ENCODE assay signal across 10 cellular contexts in the genomic region with DNA sequence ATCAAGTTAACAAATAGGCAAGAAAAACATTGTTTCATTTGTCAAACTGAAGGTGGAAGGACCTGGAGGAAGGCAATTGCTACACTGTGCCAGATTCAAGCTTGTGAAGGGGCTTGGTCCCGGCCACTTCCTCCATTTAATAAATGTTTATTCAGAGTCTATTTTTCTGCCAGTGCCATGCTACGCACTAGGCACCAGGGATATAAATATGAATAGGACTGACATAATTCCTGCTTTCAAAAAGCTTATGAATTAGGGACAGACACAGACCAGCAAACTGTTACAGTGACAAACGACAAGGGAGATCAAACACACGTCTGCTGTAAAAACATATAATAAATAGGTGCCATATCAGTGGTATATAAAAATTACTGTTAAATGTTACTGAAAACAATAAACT. TPM values are rescaled to one million over a fixed set of nuclear protein-coding genes. Genes with fewer than 3 reads are reported as not detected.
DNase-seq lines count a peak whose midpoint lies in the region; ATAC-seq and TF ChIP-seq lines count a peak whose summit lies in the region.
"Had no signal": no experiment of that assay in that cellular context is flagged by ENCODE, and none has a peak within 500 bp of the region (broad histone marks: within the 10 kb centered on the region; RNA-seq: fewer than 3 reads in every experiment).

No MANE protein-coding gene starts in this region.

- H2BK15ac ChIP-seq in mesendoderm (replicated peaks; ENCODE audit: low read depth): no peak overlapping the region

- H3K27me3 ChIP-seq in SJCRH30 (no peaks in the 10 kb centered on the region), heart right ventricle (no peaks in the 10 kb centered on the region), thoracic aorta (replicated peaks; ENCODE audit: insufficient read depth) (no peaks in the 10 kb centered on the region), mesendoderm (ENCODE audit: insufficient read depth, low read length, poor library complexity) (no peaks in the 10 kb centered on the region)

- H3K56ac ChIP-seq in mesendoderm (ENCODE audit: low read length): no peak overlapping the region

- H3K4me3 Mint-ChIP-seq in activated CD4-positive, alpha-beta T cell treated with anti-CD3 and anti-CD28 coated beads, Interleukin-2, amount 10 ng/mL, durations not matched to agents 24 days and 14 days: peak overlapping the region; percentile 80

- WGBS in heart right ventricle, 2 donors: 62 to 69% methylated on average over 4 of the region's 4 CpGs
- no CpG with 5 or more reads among the region's 4 CpGs for WGBS in mesendoderm (ENCODE audit: extremely low coverage, insufficient coverage, low lambda C conversion rate)

- intact Hi-C loops in activated CD4-positive, alpha-beta T cell treated with anti-CD3 and anti-CD28 coated beads, Interleukin-2, amount 10 ng/mL, durations not matched to agents 24 days and 14 days (cut with micrococcal nuclease): loop anchor here (1.0 to 5.0 kb wide), 5 partner anchors 52 to 794 kb away; a partner anchor contains a TSS
- intact Hi-C loops in heart right ventricle (cut with DNase I): loop anchor here in 7 of 10 donors (2.0 to 10.0 kb wide), 4 partner anchors 51 to 99 kb away; a partner anchor contains a TSS

- peak; percentile 71 for DNase-seq in activated CD4-positive, alpha-beta T cell treated with anti-CD3 and anti-CD28 coated beads, Interleukin-2, amount 10 ng/mL, durations not matched to agents 24 days and 14 days
- DNase-seq in activated CD4-positive, alpha-beta T cell treated with anti-CD3 and anti-CD28 coated beads for 1 hour: no peak
- DNase-seq in SJCRH30 (no peak), heart right ventricle (peak in 1 of 2 donors; percentile 11), thoracic aorta (ENCODE audit: low spot score) (no peak), mesendoderm (no peak), NCI-H187 treated with DMSO at 0.1 percent for 48 hours (lab: John Stamatoyannopoulos, UW) (no peak), T1000 (lab: John Stamatoyannopoulos, UW) (no peak)

- H2BK120ac ChIP-seq in mesendoderm (ENCODE audit: low read depth, low read length): no peak overlapping the region

- H3K27ac Mint-ChIP-seq in activated CD4-positive, alpha-beta T cell treated with anti-CD3 and anti-CD28 coated beads, Interleukin-2, amount 10 ng/mL, durations not matched to agents 24 days and 14 days: peak overlapping the region; percentile 89
- H3K27ac Mint-ChIP-seq: brain had no signal

- H3K4me3 ChIP-seq in SJCRH30: peak overlapping the region; percentile 20; the same call in 1 of the 2 replicates
- peak overlapping the region in 6 of 10 donors; percentile 24 to 53 (median 38) for H3K4me3 ChIP-seq in heart right ventricle
- H3K4me3 ChIP-seq in thoracic aorta: peak overlapping the region; percentile 62
- no peak overlapping the region for H3K4me3 ChIP-seq in mesendoderm (ENCODE audit: low read length)

- no peak overlapping the region for H4K8ac ChIP-seq in mesendoderm (ENCODE audit: low read depth, low read length)

- peaks cover 37% of the 10 kb centered on the region for H3K4me1 Mint-ChIP-seq in activated CD4-positive, alpha-beta T cell treated with anti-CD3 and anti-CD28 coated beads, Interleukin-2, amount 10 ng/mL, durations not matched to agents 24 days and 14 days

- H2BK5ac ChIP-seq in mesendoderm (ENCODE audit: low read length): no peak overlapping the region

- no peaks in the 10 kb centered on the region for H3K9me3 Mint-ChIP-seq in activated CD4-positive, alpha-beta T cell treated with anti-CD3 and anti-CD28 coated beads, Interleukin-2, amount 10 ng/mL, durations not matched to agents 24 days and 14 days

- peaks cover 5% of the 10 kb centered on the region for H3K36me3 Mint-ChIP-seq in activated CD4-positive, alpha-beta T cell treated with anti-CD3 and anti-CD28 coated beads, Interleukin-2, amount 10 ng/mL, durations not matched to agents 24 days and 14 days (ENCODE audit: low read depth)
- H3K36me3 Mint-ChIP-seq: brain had no signal

- no peak overlapping the region for H3K9ac ChIP-seq in mesendoderm (ENCODE audit: low read length)

- H3K27ac ChIP-seq in SJCRH30: no peak overlapping the region
- H3K27ac ChIP-seq in heart right ventricle: peak overlapping the region in 6 of 10 donors; percentile 3 to 93 (median 63)
- H3K27ac ChIP-seq in thoracic aorta: peak overlapping the region in 1 of 2 donors; percentile 43
- H3K27ac ChIP-seq in mesendoderm (ENCODE audit: low read depth, low read length): no peak overlapping the region
- H3K27ac ChIP-seq: C4-2B had no signal

- ATAC-seq in heart right ventricle (peak in 6 of 8 donors; percentile 40 to 62 (median 43)), thoracic aorta (ENCODE audit: insufficient number of reproducible peaks, low FRiP score, low read depth) (no peak)

- no peaks in the 10 kb centered on the region for H3K79me2 ChIP-seq in mesendoderm (ENCODE audit: control insufficient read depth, insufficient read depth, low read length)

- H3K79me1 ChIP-seq in mesendoderm (ENCODE audit: low read length): no peaks in the 10 kb centered on the region

- H3K23ac ChIP-seq in mesendoderm (ENCODE audit: low read length): no peak overlapping the region

- H3K4ac ChIP-seq in mesendoderm (ENCODE audit: low read depth, low read length): no peak overlapping the region

- H3K9me3 ChIP-seq in SJCRH30 (replicated peaks) (no peaks in the 10 kb centered on the region), heart right ventricle (peaks cover 0 to 8% (median 0%) of the 10 kb centered on the region in 11 donors), thoracic aorta (no peaks in the 10 kb centered on the region)

- no peaks in the 10 kb centered on the region for H3K27me3 Mint-ChIP-seq in activated CD4-positive, alpha-beta T cell treated with anti-CD3 and anti-CD28 coated beads, Interleukin-2, amount 10 ng/mL, durations not matched to agents 24 days and 14 days

- no peak overlapping the region for H3K4me2 ChIP-seq in mesendoderm (ENCODE audit: low read length)

- H4K5ac ChIP-seq in mesendoderm (ENCODE audit: low read length): no peak overlapping the region

- TF ChIP-seq CTCF in heart right ventricle (IDR thresholded peaks at IDR 0.05) (no peak), thoracic aorta (IDR thresholded peaks at IDR 0.05) (no peak)

- no peak overlapping the region for H3K18ac ChIP-seq in mesendoderm (ENCODE audit: low read length)

- H3K4me1 ChIP-seq in SJCRH30: peaks cover 15% of the 10 kb centered on the region
- H3K4me1 ChIP-seq in heart right ventricle: peaks cover 0 to 30% (median 0%) of the 10 kb centered on the region in 9 donors
- H3K4me1 ChIP-seq in thoracic aorta (ENCODE audit: control insufficient read depth in 1 of 2, low read depth in 2 of 2): peaks cover 3 to 10% of the 10 kb centered on the region in 2 donors
- H3K4me1 ChIP-seq in mesendoderm (ENCODE audit: control insufficient read depth, low read depth, low read length): no peaks in the 10 kb centered on the region

- H3K36me3 ChIP-seq in SJCRH30 (no peaks in the 10 kb centered on the region), heart right ventricle (no peaks in the 10 kb centered on the region), thoracic aorta (no peaks in the 10 kb centered on the region), mesendoderm (ENCODE audit: control insufficient read depth, insufficient read depth, low read length) (no peaks in the 10 kb centered on the region)

- H2AK5ac ChIP-seq in mesendoderm (ENCODE audit: low read length): no peak overlapping the region

RNA-seq across cellular contexts. Expression of a gene that starts 0.6 kb away (rescaled TPM):
- total RNA-seq in activated CD4-positive, alpha-beta T cell treated with anti-CD3 and anti-CD28 coated beads, Interleukin-2, amount 10 ng/mL, durations not matched to agents 24 days and 14 days: 0.88 and 1.1 TPM in 2 replicates
- 0.20 and 0.51 TPM in 2 replicates for total RNA-seq in SJCRH30 (2014; rRNA removed; shearing (Covaris generic))
- 1 to 10 TPM in 9 of 10 donors, under 1 TPM in 1; 0.96 to 3.7 (median 1.3) TPM for total RNA-seq in heart right ventricle
- under 1 TPM; 0.14 to 0.22 TPM for polyA plus RNA-seq in heart right ventricle
- 1 to 10 TPM; 1.8 to 3.5 TPM for total RNA-seq in thoracic aorta
- 0.17 TPM for polyA plus RNA-seq in mesendoderm (2013, experiment 1 of 2)
- polyA plus RNA-seq in mesendoderm (2013, experiment 2 of 2): 0.17 TPM

RNA-seq across cellular contexts. Expression of a gene that starts 11.6 kb away (rescaled TPM):
- total RNA-seq in activated CD4-positive, alpha-beta T cell treated with anti-CD3 and anti-CD28 coated beads, Interleukin-2, amount 10 ng/mL, durations not matched to agents 24 days and 14 days: 0.23 and 0.66 TPM in 2 replicates
- total RNA-seq in SJCRH30 (2014; rRNA removed; shearing (Covaris generic)): 53.3 and 55.9 TPM in 2 replicates
- total RNA-seq in heart right ventricle: 10 to 100 TPM; 11.8 to 35.5 (median 17.2) TPM
- polyA plus RNA-seq in heart right ventricle: 10 to 100 TPM in 1 of 2 donors, 1 to 10 TPM in 1; 8.0 to 13.8 TPM
- total RNA-seq in thoracic aorta: 100 to 1,000 TPM; 148 to 180 TPM
- polyA plus RNA-seq in mesendoderm (2013, experiment 1 of 2): 8.0 TPM
- polyA plus RNA-seq in mesendoderm (2013, experiment 2 of 2): 9.0 TPM

RNA-seq across cellular contexts. Expression of a gene that starts 51.5 kb away (rescaled TPM):
- total RNA-seq in activated CD4-positive, alpha-beta T cell treated with anti-CD3 and anti-CD28 coated beads, Interleukin-2, amount 10 ng/mL, durations not matched to agents 24 days and 14 days: 0.85 and 2.6 TPM in 2 replicates
- total RNA-seq in SJCRH30 (2014; rRNA removed; shearing (Covaris generic)): 0.53 and 0.61 TPM in 2 replicates
- total RNA-seq in heart right ventricle (10 to 100 TPM in 1 of 10 donors, 1 to 10 TPM in 8, under 1 TPM in 1; 0.93 to 14.0 (median 3.1) TPM), thoracic aorta (10 to 100 TPM; 16.1 to 36.3 TPM)
- under 1 TPM; 0.49 to 0.80 TPM for polyA plus RNA-seq in heart right ventricle
- not detected for polyA plus RNA-seq in mesendoderm (2013, experiment 1 of 2)
- polyA plus RNA-seq in mesendoderm (2013, experiment 2 of 2): 0.01 TPM

Comparison
In these comparisons a context has a peak if more than half of its experiments do, and no peak if none do; other contexts are left out.
1. H3K27ac ChIP-seq: peak in heart right ventricle (6 of 10); none in SJCRH30 (single experiment) and mesendoderm (single experiment).